In the genomic region with DNA sequence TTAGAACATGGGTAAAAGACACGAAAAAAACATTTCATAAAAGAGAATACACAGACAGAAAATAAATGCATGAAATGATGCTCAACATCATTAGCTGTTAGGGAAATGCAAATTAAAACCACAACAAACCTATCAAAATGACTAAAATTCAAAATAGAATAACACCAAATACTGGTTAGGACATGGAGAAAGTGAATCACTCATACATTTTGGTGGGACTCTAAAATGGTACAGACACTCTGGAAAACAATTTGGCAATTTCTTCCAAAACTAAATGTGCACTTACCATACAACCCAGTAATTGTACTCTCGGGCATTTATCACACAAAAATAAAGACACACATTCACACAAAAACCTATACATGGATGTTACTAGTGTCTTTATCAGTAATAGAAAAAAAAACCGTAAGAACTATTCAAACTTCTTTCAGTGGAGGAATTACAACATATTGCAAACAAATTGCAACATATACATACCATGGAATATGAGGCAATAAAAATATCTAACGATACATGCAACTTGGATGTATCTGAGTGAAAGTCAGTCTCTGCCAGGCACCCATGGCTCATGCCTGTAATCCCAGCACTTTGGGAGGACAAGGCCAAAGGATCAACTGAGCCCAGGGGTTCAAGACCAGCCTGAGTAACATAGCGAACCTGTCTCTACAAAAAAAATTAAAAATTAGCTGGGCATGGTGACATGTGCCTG, we compare ENCODE assay signal across 15 cellular contexts. TPM values are rescaled to one million over a fixed set of nuclear protein-coding genes. Genes with fewer than 3 reads are reported as not detected.
DNase-seq lines count a peak whose midpoint lies in the region; FAIRE-seq and TF ChIP-seq lines count a peak whose summit lies in the region.
"Had no signal": no experiment of that assay in that cellular context is flagged by ENCODE, and none has a peak within 500 bp of the region (broad histone marks: within the 10 kb centered on the region; RNA-seq: fewer than 3 reads in every experiment).

No MANE protein-coding gene starts in this region.

- no peak overlapping the region for H2AFZ ChIP-seq in keratinocyte (ENCODE audit: control insufficient read depth, low read length)

- no peak overlapping the region for H3K9ac ChIP-seq in keratinocyte (ENCODE audit: control insufficient read depth, extremely low read depth, insufficient read depth, low read length)

- H3K4me3 ChIP-seq in keratinocyte (ENCODE audit: control insufficient read depth in 2 of 3, extremely low read depth in 1 of 3, insufficient read depth in 2 of 3, low read depth in 1 of 3, low read length in 3 of 3), result no peak overlapping the region
- H3K4me3 ChIP-seq in dorsolateral prefrontal cortex, result no peak overlapping the region
- no peak overlapping the region for H3K4me3 ChIP-seq in BE2C (ENCODE audit: low read depth, low read length)
- H3K4me3 ChIP-seq: cardiac muscle cell, esophagus muscularis mucosa, skin epidermis had no signal

- FAIRE-seq in HTR-8/SVneo (lab: Jason Lieb, UNC), result peak; percentile 31
- peak; percentile 44 for FAIRE-seq in keratinocyte (lab: Jason Lieb, UNC)
- FAIRE-seq: urothelium cell line had no signal

- H3K9me3 ChIP-seq in keratinocyte (ENCODE audit: control insufficient read depth, low read depth, low read length) (no peaks in the 10 kb centered on the region), BE2C (no peaks in the 10 kb centered on the region)
- H3K9me3 ChIP-seq: esophagus muscularis mucosa had no signal

- peak overlapping the region; percentile 7 for H3K4me2 ChIP-seq in keratinocyte (ENCODE audit: control insufficient read depth, extremely low read depth, insufficient read depth, low read depth, low read length)

- no peaks in the 10 kb centered on the region for H3K9me1 ChIP-seq in keratinocyte (ENCODE audit: control insufficient read depth, extremely low read depth, insufficient read depth, low read length)

- no peaks in the 10 kb centered on the region for H3K36me3 ChIP-seq in keratinocyte (ENCODE audit: control insufficient read depth in 2 of 2, extremely low read depth in 1 of 2, insufficient read depth in 2 of 2, low read length in 2 of 2)
- H3K36me3 ChIP-seq in BE2C, result no peaks in the 10 kb centered on the region
- H3K36me3 ChIP-seq: cardiac muscle cell, esophagus muscularis mucosa had no signal

- dilution Hi-C loops in keratinocyte (cut with MboI; ENCODE audit: extremely low pct_ligation_motif_present, low sequenced_read_pairs), result no loop called here

- no peaks in the 10 kb centered on the region for H3K27me3 ChIP-seq in keratinocyte (ENCODE audit: control insufficient read depth, extremely low read depth, insufficient read depth, low read length)
- H3K27me3 ChIP-seq in dorsolateral prefrontal cortex, result no peaks in the 10 kb centered on the region
- no peaks in the 10 kb centered on the region for H3K27me3 ChIP-seq in BE2C
- H3K27me3 ChIP-seq: cardiac muscle cell, esophagus muscularis mucosa had no signal

- H3K27ac ChIP-seq in keratinocyte (ENCODE audit: control insufficient read depth, insufficient read depth, low read length) (peak overlapping the region; percentile 62), dorsolateral prefrontal cortex (no peak overlapping the region)
- H3K27ac ChIP-seq: cardiac muscle cell, esophagus muscularis mucosa had no signal

- intact Hi-C loops in dorsolateral prefrontal cortex (cut with DNase I), result no loop called here

- TF ChIP-seq CTCF in keratinocyte (optimal IDR thresholded peaks at IDR 0.05 in 1 of 3, IDR thresholded peaks at IDR 0.05 in 1 of 3, conservative IDR thresholded peaks at IDR 0.05 in 1 of 3; ENCODE audit: extremely low read depth in 1 of 3, insufficient read depth in 2 of 3, low read length in 3 of 3) (no peak), dorsolateral prefrontal cortex (IDR thresholded peaks at IDR 0.05 in 54 of 56, conservative IDR thresholded peaks at IDR 0.05 in 2 of 56; ENCODE audit: low read depth in 1 of 56, partially characterized antibody in 56 of 56) (no peak), BE2C (IDR thresholded peaks at IDR 0.05; ENCODE audit: low read depth, low read length) (no peak)

- H4K20me1 ChIP-seq in keratinocyte (ENCODE audit: control insufficient read depth, extremely low read depth, insufficient read depth, low read length), result no peaks in the 10 kb centered on the region

- DNase-seq in AG08395 (ENCODE audit: low spot score) (peak; percentile 29), HTR-8/SVneo (ENCODE audit: insufficient read length, low spot score) (no peak), amniotic epithelial cell (ENCODE audit: low read depth) (peak; percentile 97), keratinocyte (ENCODE audit: low read depth, low spot score) (peak; percentile 35), dorsolateral prefrontal cortex (no peak), NCI-H2029 treated with DMSO at 0.1 percent for 48 hours (lab: John Stamatoyannopoulos, UW) (no peak), BE2C (no peak), SHP77 (lab: John Stamatoyannopoulos, UW) (no peak)
- DNase-seq: CD4-positive, alpha-beta T cell; NCI-H1092; NCI-H69 had no signal

- peaks cover 18% of the 10 kb centered on the region for H3K4me1 ChIP-seq in keratinocyte (ENCODE audit: control insufficient read depth, extremely low read depth, insufficient read depth, low read length)
- H3K4me1 ChIP-seq in BE2C, result no peaks in the 10 kb centered on the region
- H3K4me1 ChIP-seq: esophagus muscularis mucosa had no signal

- no peaks in the 10 kb centered on the region for H3K79me2 ChIP-seq in keratinocyte (ENCODE audit: control insufficient read depth, insufficient read depth, low read length)

RNA-seq across cellular contexts. Expression of a gene that starts 19.7 kb away (rescaled TPM):
- polyA plus RNA-seq in keratinocyte, result 6.1 to 8.7 TPM (median 6.7 TPM) in 3 replicates
- 2.2 TPM for polyA plus RNA-seq in keratinocyte (2011; ENCODE audit: low read depth)
- 9.3 and 11.9 TPM in 2 replicates for polyA plus RNA-seq in keratinocyte (2011; cell fraction: cytosol; rRNA removed)
- 7.4 and 8.7 TPM in 2 replicates for polyA plus RNA-seq in keratinocyte (2011; cell fraction: nucleus; rRNA removed)
- 2.9 and 4.4 TPM in 2 replicates for polyA plus RNA-seq in keratinocyte (2012; ENCODE audit: low replicate concordance)
- 2.7 to 7.7 TPM (median 7.3 TPM) in 3 replicates for polyA minus RNA-seq in keratinocyte
- 6.7 TPM for polyA minus RNA-seq in keratinocyte (2011; cell fraction: cytosol; rRNA and poly(A)+ RNA removed)
- 7.3 and 16.3 TPM in 2 replicates for polyA minus RNA-seq in keratinocyte (2011; cell fraction: nucleus; rRNA and poly(A)+ RNA removed)
- 1 to 10 TPM in 107 of 120 experiments, under 1 TPM in 13; 0.70 to 4.4 (median 1.9) TPM for total RNA-seq in dorsolateral prefrontal cortex
- polyA plus RNA-seq in BE2C (2012; ENCODE audit: insufficient read depth, insufficient read length, low read depth), result 2.0 TPM

RNA-seq across cellular contexts. Expression of a gene that starts 19.7 kb away (rescaled TPM):
- 13.0 to 24.0 TPM (median 19.8 TPM) in 3 replicates for polyA plus RNA-seq in keratinocyte
- 8.2 TPM for polyA plus RNA-seq in keratinocyte (2011; ENCODE audit: low read depth)
- 18.2 and 19.6 TPM in 2 replicates for polyA plus RNA-seq in keratinocyte (2011; cell fraction: cytosol; rRNA removed)
- 26.9 and 27.7 TPM in 2 replicates for polyA plus RNA-seq in keratinocyte (2011; cell fraction: nucleus; rRNA removed)
- 13.0 and 26.6 TPM in 2 replicates for polyA plus RNA-seq in keratinocyte (2012; ENCODE audit: low replicate concordance)
- 20.8 to 28.9 TPM (median 20.9 TPM) in 3 replicates for polyA minus RNA-seq in keratinocyte
- polyA minus RNA-seq in keratinocyte (2011; cell fraction: cytosol; rRNA and poly(A)+ RNA removed), result 23.6 TPM
- polyA minus RNA-seq in keratinocyte (2011; cell fraction: nucleus; rRNA and poly(A)+ RNA removed), result 20.6 and 30.3 TPM in 2 replicates
- 10 to 100 TPM; 11.7 to 22.2 (median 15.9) TPM for total RNA-seq in dorsolateral prefrontal cortex
- 28.6 TPM for polyA plus RNA-seq in BE2C (2012; ENCODE audit: insufficient read depth, insufficient read length, low read depth)

Comparison
In these comparisons a context has a peak if more than half of its experiments do, and no peak if none do; other contexts are left out.
1. DNase-seq: peak in AG08395 (single experiment), amniotic epithelial cell (single experiment) and keratinocyte (single experiment); none in HTR-8/SVneo (single experiment), dorsolateral prefrontal cortex (0 of 10), NCI-H2029 treated with DMSO at 0.1 percent for 48 hours (single experiment), BE2C (single experiment) and SHP77 (0 of 2).